ENCODE assay signal across 7 cellular contexts in genomic region chr18:24016643-24017042, GRCh38. TPM values are rescaled to one million over a fixed set of nuclear protein-coding genes. Genes with fewer than 3 reads are reported as not detected.
DNase-seq lines count a peak whose midpoint lies in the region; ATAC-seq lines count a peak whose summit lies in the region.

No MANE protein-coding gene starts in this region.

- H3K4me1 ChIP-seq in HUES64 (ENCODE audit: insufficient read depth, low read length): peaks cover 35% of the 10 kb centered on the region
- peaks cover 59% of the 10 kb centered on the region for H3K4me1 ChIP-seq in adipocyte (ENCODE audit: control insufficient read depth, insufficient read depth, low read length)
- peaks cover 87% of the 10 kb centered on the region for H3K4me1 ChIP-seq in mononuclear cell (ENCODE audit: insufficient read depth, low read length)

- 79% methylated on average over 2 of the region's 2 CpGs for WGBS in HUES64

- peaks cover 42% of the 10 kb centered on the region for H3K27me3 ChIP-seq in HUES64 (ENCODE audit: insufficient read depth, low read length)
- no peaks in the 10 kb centered on the region for H3K27me3 ChIP-seq in adipocyte (replicated peaks; ENCODE audit: control insufficient read depth, insufficient read depth, low read length)
- no peaks in the 10 kb centered on the region for H3K27me3 ChIP-seq in mononuclear cell (ENCODE audit: insufficient read depth, low read length)

- H3K9me3 ChIP-seq in HUES64 (ENCODE audit: insufficient read depth, low read depth, low read length) (no peaks in the 10 kb centered on the region), adipocyte (ENCODE audit: control insufficient read depth, low read length) (no peaks in the 10 kb centered on the region), mononuclear cell (ENCODE audit: low read depth, low read length) (no peaks in the 10 kb centered on the region)

- H3K4me3 ChIP-seq in HUES64 (ENCODE audit: low read length): peak overlapping the region; percentile 76
- peak overlapping the region; percentile 87 for H3K4me3 ChIP-seq in adipocyte (ENCODE audit: low read length)
- peak overlapping the region; percentile 68 for H3K4me3 ChIP-seq in mononuclear cell (ENCODE audit: low read length)

- H3K9ac ChIP-seq in HUES64 (ENCODE audit: low read depth, low read length): no peak overlapping the region
- H3K9ac ChIP-seq in adipocyte (ENCODE audit: low read length): peak overlapping the region; percentile 96

- no peak overlapping the region for H3K27ac ChIP-seq in HUES64 (ENCODE audit: low read depth, low read length)
- H3K27ac ChIP-seq in substantia nigra (ENCODE audit: low read depth, low read length, poor library complexity, severe bottlenecking): no peak overlapping the region

- peak; percentile 62 for DNase-seq in DMS53 (lab: John Stamatoyannopoulos, UW)
- peak; percentile 61 for DNase-seq in adipocyte (ENCODE audit: low read depth)
- DNase-seq in substantia nigra (lab: John Stamatoyannopoulos, UW): no peak
- no peak for DNase-seq in foreskin melanocyte

- no peaks in the 10 kb centered on the region for H3K36me3 ChIP-seq in HUES64 (ENCODE audit: insufficient read depth, low read length)
- H3K36me3 ChIP-seq in adipocyte (ENCODE audit: control insufficient read depth, insufficient read depth, low read length, severe bottlenecking): peaks cover 24% of the 10 kb centered on the region

- no peak for ATAC-seq in GM21529 (IDR thresholded peaks at IDR 0.05; ENCODE audit: unreplicated experiment)

RNA-seq across cellular contexts. Expression of gene TTC39C, which starts 2.1 kb away (rescaled TPM):
- 15.1 TPM for polyA plus RNA-seq in HUES64 (2013, experiment 1 of 2)
- 16.0 TPM for polyA plus RNA-seq in HUES64 (2013, experiment 2 of 2)
- 81.8 TPM for total RNA-seq in mononuclear cell

Comparison
In these comparisons a context has a peak if more than half of its experiments do, and no peak if none do; other contexts are left out.
1. DNase-seq: peak in DMS53 (single experiment) and adipocyte (single experiment); none in substantia nigra (0 of 49) and foreskin melanocyte (single experiment).
2. Peak in every context shown above with its lines, with median percentiles within 50 percentile points of each other: H3K4me3 ChIP-seq.